ENCODE assay signal across 8 cellular contexts in the genomic region with DNA sequence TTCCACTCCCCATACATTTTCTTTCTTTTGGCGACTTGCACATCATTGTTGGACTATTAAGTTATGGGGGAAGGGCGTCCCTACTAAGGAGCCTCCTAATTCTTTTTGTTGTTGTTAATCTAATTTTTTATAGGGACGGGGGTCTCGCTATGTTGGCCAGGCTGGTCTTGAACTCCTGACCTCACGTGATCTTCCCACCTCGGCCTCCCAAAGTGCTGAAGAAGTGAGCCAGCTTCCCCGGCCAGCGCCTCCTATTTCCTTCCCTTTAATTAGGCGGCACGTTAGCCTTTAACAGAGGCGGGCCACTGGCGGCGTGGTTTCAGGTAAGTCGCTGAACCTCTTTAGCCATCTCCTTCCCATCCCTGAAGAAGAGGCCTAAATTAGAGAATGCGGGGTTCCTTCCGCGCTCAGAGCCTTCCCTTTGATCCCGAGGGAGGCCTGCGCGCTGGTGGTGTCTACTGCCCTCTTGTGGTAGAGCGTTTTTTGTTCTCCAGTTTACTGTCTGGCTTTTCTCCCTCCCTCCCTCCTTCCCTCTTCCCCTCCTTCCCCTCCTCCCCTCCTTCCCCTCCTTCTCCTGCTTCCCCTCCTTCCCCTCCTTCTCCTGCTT. TPM values are rescaled to one million over a fixed set of nuclear protein-coding genes. Genes with fewer than 3 reads are reported as not detected.
DNase-seq lines count a peak whose midpoint lies in the region; ATAC-seq and TF ChIP-seq lines count a peak whose summit lies in the region.

No MANE protein-coding gene starts in this region.

- peak overlapping the region; percentile 52 for H3K4me3 Mint-ChIP-seq in activated T-helper 2 cell treated with anti-CD3 and anti-CD28 coated beads, Interferon-gamma antibody, Interleukin-2, Interleukin-4, amounts not matched to agents 10 μg/mL and 5 μg/mL and 100 μg/mL, durations not matched to agents 14 hours and 24 hours and 36 hours (ENCODE audit: low read depth)

- CTCF ChIA-PET in RWPE1 (lab: Yijun Ruan, JAX): interaction anchor here (0.6 to 0.7 kb wide), 5 partner anchors 29 to 548 kb away, joined by 3 to 7 read pairs (median 3); no protein-coding TSS in a partner anchor

- intact Hi-C loops in activated T-helper 2 cell treated with anti-CD3 and anti-CD28 coated beads, Interferon-gamma antibody, Interleukin-2, Interleukin-4, amounts not matched to agents 10 μg/mL and 5 μg/mL and 100 μg/mL, durations not matched to agents 14 hours and 24 hours and 36 hours (cut with micrococcal nuclease): loop anchor here (1.0 to 5.0 kb wide), 3 partner anchors 40 to 235 kb away; partner anchors contain the start of gene TNFRSF9

- peaks cover 12% of the 10 kb centered on the region for H3K4me1 Mint-ChIP-seq in activated T-helper 2 cell treated with anti-CD3 and anti-CD28 coated beads, Interferon-gamma antibody, Interleukin-2, Interleukin-4, amounts not matched to agents 10 μg/mL and 5 μg/mL and 100 μg/mL, durations not matched to agents 14 hours and 24 hours and 36 hours (ENCODE audit: low read depth)

- ATAC-seq in HG03565 (IDR thresholded peaks at IDR 0.05; ENCODE audit: unreplicated experiment): no peak

- WGBS in suprapubic skin: 25% methylated on average over 21 of the region's 21 CpGs

- TF ChIP-seq EP300 in suprapubic skin (IDR thresholded peaks at IDR 0.05): no peak

- no peaks in the 10 kb centered on the region for H3K9me3 Mint-ChIP-seq in activated T-helper 2 cell treated with anti-CD3 and anti-CD28 coated beads, Interferon-gamma antibody, Interleukin-2, Interleukin-4, amounts not matched to agents 10 μg/mL and 5 μg/mL and 100 μg/mL, durations not matched to agents 14 hours and 24 hours and 36 hours

- TF ChIP-seq CTCF in RWPE1 (conservative IDR thresholded peaks at IDR 0.05; ENCODE audit: low read depth) (peak; percentile 70), foreskin fibroblast (IDR thresholded peaks at IDR 0.05; ENCODE audit: low read depth, low read length) (peak; percentile 59), neutrophil (IDR thresholded peaks at IDR 0.05) (peak; percentile 57), suprapubic skin (IDR thresholded peaks at IDR 0.05) (peak; percentile 11 to 66)

- H3K27me3 ChIP-seq in neutrophil (no peaks in the 10 kb centered on the region), suprapubic skin (no peaks in the 10 kb centered on the region)

- POLR2A ChIA-PET in RWPE1 (lab: Yijun Ruan, JAX; ENCODE audit: low non-redundant PET): no interaction called here

- H3K9me3 ChIP-seq in neutrophil (no peaks in the 10 kb centered on the region), suprapubic skin (no peaks in the 10 kb centered on the region)

- H3K36me3 ChIP-seq in neutrophil (no peaks in the 10 kb centered on the region), suprapubic skin (no peaks in the 10 kb centered on the region)

- peaks cover 2% of the 10 kb centered on the region for H3K27me3 Mint-ChIP-seq in activated T-helper 2 cell treated with anti-CD3 and anti-CD28 coated beads, Interferon-gamma antibody, Interleukin-2, Interleukin-4, amounts not matched to agents 10 μg/mL and 5 μg/mL and 100 μg/mL, durations not matched to agents 14 hours and 24 hours and 36 hours (ENCODE audit: low read depth)

- H3K4me1 ChIP-seq in neutrophil (ENCODE audit: control insufficient read depth in 1 of 2, insufficient read depth in 1 of 2, low read depth in 1 of 2, low read length in 1 of 2): peaks cover 9 to 11% of the 10 kb centered on the region in 2 experiments
- peaks cover 3% of the 10 kb centered on the region for H3K4me1 ChIP-seq in suprapubic skin

- H3K4me3 ChIP-seq in foreskin fibroblast (ENCODE audit: low read depth in 1 of 2, low read length in 2 of 2): no peak overlapping the region
- peak overlapping the region; percentile 35 to 58 for H3K4me3 ChIP-seq in neutrophil (ENCODE audit: low read depth in 1 of 2, low read length in 1 of 2)
- H3K4me3 ChIP-seq in suprapubic skin: no peak overlapping the region

- DNase-seq in DMS153 (lab: John Stamatoyannopoulos, UW) (peak; percentile 45), M059J (ENCODE audit: low read depth) (peak; percentile 77), RWPE1 (ENCODE audit: low spot score) (peak; percentile 76), foreskin fibroblast (peak; percentile 43 to 81), suprapubic skin (ENCODE audit: low spot score in 2 of 2) (no peak)
- peak; percentile 32 for DNase-seq in activated T-helper 2 cell treated with anti-CD3 and anti-CD28 coated beads, Interferon-gamma antibody, Interleukin-2, Interleukin-4, amounts not matched to agents 10 μg/mL and 5 μg/mL and 100 μg/mL, durations not matched to agents 14 hours and 24 hours and 36 hours (ENCODE audit: low spot score)

- H3K36me3 Mint-ChIP-seq in activated T-helper 2 cell treated with anti-CD3 and anti-CD28 coated beads, Interferon-gamma antibody, Interleukin-2, Interleukin-4, amounts not matched to agents 10 μg/mL and 5 μg/mL and 100 μg/mL, durations not matched to agents 14 hours and 24 hours and 36 hours (ENCODE audit: low read depth): no peaks in the 10 kb centered on the region

- no peak overlapping the region for H3K27ac Mint-ChIP-seq in activated T-helper 2 cell treated with anti-CD3 and anti-CD28 coated beads, Interferon-gamma antibody, Interleukin-2, Interleukin-4, amounts not matched to agents 10 μg/mL and 5 μg/mL and 100 μg/mL, durations not matched to agents 14 hours and 24 hours and 36 hours

- H3K27ac ChIP-seq in RWPE1 (no peak overlapping the region), neutrophil (no peak overlapping the region), suprapubic skin (no peak overlapping the region)

- TF ChIP-seq POLR2A in suprapubic skin (IDR thresholded peaks at IDR 0.05): no peak

RNA-seq across cellular contexts. Expression of gene TNFRSF9, which starts 38.1 kb away (rescaled TPM):
- total RNA-seq in M059J (2014; rRNA removed; shearing (Covaris generic)): 10.5 and 11.0 TPM in 2 replicates
- total RNA-seq in activated T-helper 2 cell treated with anti-CD3 and anti-CD28 coated beads, Interferon-gamma antibody, Interleukin-2, Interleukin-4, amounts not matched to agents 10 μg/mL and 5 μg/mL and 100 μg/mL, durations not matched to agents 14 hours and 24 hours and 36 hours: 112 and 115 TPM in 2 replicates
- not detected for total RNA-seq in suprapubic skin

RNA-seq across cellular contexts. Expression of gene UTS2, which starts 49.7 kb away (rescaled TPM):
- total RNA-seq in M059J (2014; rRNA removed; shearing (Covaris generic)): 0.05 TPM in 1 of 2 replicates, not detected in the other
- not detected in 2 replicates for total RNA-seq in activated T-helper 2 cell treated with anti-CD3 and anti-CD28 coated beads, Interferon-gamma antibody, Interleukin-2, Interleukin-4, amounts not matched to agents 10 μg/mL and 5 μg/mL and 100 μg/mL, durations not matched to agents 14 hours and 24 hours and 36 hours
- total RNA-seq in suprapubic skin: not detected

RNA-seq across cellular contexts. Expression of gene PARK7, which starts 58.9 kb away (rescaled TPM):
- 231 and 297 TPM in 2 replicates for total RNA-seq in M059J (2014; rRNA removed; shearing (Covaris generic))
- 498 and 514 TPM in 2 replicates for total RNA-seq in activated T-helper 2 cell treated with anti-CD3 and anti-CD28 coated beads, Interferon-gamma antibody, Interleukin-2, Interleukin-4, amounts not matched to agents 10 μg/mL and 5 μg/mL and 100 μg/mL, durations not matched to agents 14 hours and 24 hours and 36 hours
- 10 to 100 TPM; 74.0 to 94.1 (median 85.2) TPM for total RNA-seq in suprapubic skin

Comparison
In these comparisons a context has a peak if more than half of its experiments do, and no peak if none do; other contexts are left out.
1. DNase-seq: peak in DMS153 (single experiment), M059J (single experiment), RWPE1 (single experiment), activated T-helper 2 cell treated with anti-CD3 and anti-CD28 coated beads, Interferon-gamma antibody, Interleukin-2, Interleukin-4, amounts not matched to agents 10 μg/mL and 5 μg/mL and 100 μg/mL, durations not matched to agents 14 hours and 24 hours and 36 hours (single experiment) and foreskin fibroblast (2 of 2); none in suprapubic skin (0 of 2).
2. H3K4me3 ChIP-seq: peak in neutrophil (2 of 2); none in foreskin fibroblast (0 of 2) and suprapubic skin (single experiment).
3. RNA of gene TNFRSF9, which starts 38.1 kb away (total RNA-seq): 112 to 115 TPM in activated T-helper 2 cell treated with anti-CD3 and anti-CD28 coated beads, Interferon-gamma antibody, Interleukin-2, Interleukin-4, amounts not matched to agents 10 μg/mL and 5 μg/mL and 100 μg/mL, durations not matched to agents 14 hours and 24 hours and 36 hours and 10.5 to 11.0 TPM in M059J; not detected in suprapubic skin; every median in the first group is over 10 times any median in the second.
4. Peak in every context shown above with its lines, with median percentiles within 50 percentile points of each other: CTCF ChIP-seq.